ENCODE assay signal across 1 cellular context in the genomic region with DNA sequence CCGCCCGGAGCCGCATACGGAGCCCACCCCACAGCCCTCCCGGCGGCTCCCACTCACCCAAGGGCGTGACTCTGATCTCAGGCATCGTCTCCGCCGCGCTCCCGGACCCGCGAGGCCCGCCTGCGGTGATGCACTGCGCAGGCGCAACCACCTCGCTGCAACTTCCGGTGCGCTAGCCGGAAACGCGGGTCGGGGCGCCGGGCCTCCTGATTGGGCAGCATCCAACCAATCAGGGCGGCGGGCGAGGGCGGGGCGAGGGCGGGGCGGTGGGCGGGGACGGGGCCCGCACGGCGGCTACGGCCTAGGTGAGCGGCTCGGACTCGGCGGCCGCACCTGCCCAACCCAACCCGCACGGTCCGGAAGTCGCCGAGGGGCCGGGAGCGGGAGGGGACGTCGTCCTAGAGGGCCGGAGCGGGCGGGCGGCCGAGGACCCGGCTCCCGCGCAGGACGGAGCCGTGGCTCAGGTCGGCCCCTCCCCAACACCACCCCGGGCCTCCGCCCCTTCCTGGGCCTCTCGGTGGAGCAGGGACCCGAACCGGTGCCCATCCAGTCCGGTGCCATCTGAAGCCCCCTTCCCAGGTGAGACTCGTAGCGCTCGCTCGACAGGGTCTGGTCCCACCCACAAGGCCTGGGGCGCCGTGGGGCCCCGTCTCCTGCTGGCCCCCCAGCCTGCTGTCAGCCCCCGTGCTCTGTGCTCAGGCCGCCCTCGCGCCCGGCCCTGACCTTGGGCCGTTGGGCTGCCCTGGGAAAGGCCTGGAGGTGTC.
TF ChIP-seq lines count a peak whose summit lies in the region.

Gene CPTP (plus strand): TSS at position 279 of the 764 bp plus-strand sequence. CDS start 2,109 bp downstream, outside the sequence.
Gene INTS11 (minus strand): TSS at position 137 of the 764 bp plus-strand sequence. CDS start 52 bp downstream, at position 85.

TF ChIP-seq in HepG2, 621 proteins besides CTCF, POLR2A, EP300 and RAD21 (continued from another document and continues in another):
- no peak for TF ChIP-seq ZNF557 (CRISPR knock-in tag; IDR thresholded peaks at IDR 0.05)
- peak; percentile 69; the same call in 1 of the 2 replicates for TF ChIP-seq YEATS4 (CRISPR knock-in tag; IDR thresholded peaks at IDR 0.05; ENCODE audit: borderline replicate concordance)
- no peak for TF ChIP-seq ZBTB4 (CRISPR knock-in tag; IDR thresholded peaks at IDR 0.05; ENCODE audit: borderline replicate concordance)
- TF ChIP-seq, protein P1, sequence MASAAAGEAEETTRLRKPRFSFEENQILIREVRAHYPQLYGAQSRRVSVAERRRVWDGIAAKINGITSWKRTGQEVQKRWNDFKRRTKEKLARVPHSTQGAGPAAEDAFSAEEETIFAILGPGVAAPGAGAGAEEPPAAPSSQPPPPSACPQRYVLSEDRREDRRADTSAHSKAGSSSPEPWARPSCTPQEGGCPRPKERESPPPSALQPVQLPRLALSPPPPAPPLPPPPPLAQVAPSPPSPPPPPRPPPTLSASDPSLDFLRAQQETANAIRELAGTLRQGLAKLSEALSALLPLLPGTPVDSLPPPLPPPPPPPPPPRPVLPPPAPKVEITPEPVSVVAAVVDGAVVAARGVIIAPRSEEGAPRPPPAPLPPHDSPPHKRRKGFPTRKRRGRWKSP (CRISPR knock-in tag; IDR thresholded peaks at IDR 0.05), result peak; percentile 66; the same call in 1 of the 2 replicates
- TF ChIP-seq PAWR (CRISPR knock-in tag; IDR thresholded peaks at IDR 0.05; ENCODE audit: borderline replicate concordance), result no peak
- peak; percentile 45; the same call in 1 of the 2 replicates for TF ChIP-seq HOXA3 (CRISPR knock-in tag; IDR thresholded peaks at IDR 0.05)
- TF ChIP-seq, protein P2, sequence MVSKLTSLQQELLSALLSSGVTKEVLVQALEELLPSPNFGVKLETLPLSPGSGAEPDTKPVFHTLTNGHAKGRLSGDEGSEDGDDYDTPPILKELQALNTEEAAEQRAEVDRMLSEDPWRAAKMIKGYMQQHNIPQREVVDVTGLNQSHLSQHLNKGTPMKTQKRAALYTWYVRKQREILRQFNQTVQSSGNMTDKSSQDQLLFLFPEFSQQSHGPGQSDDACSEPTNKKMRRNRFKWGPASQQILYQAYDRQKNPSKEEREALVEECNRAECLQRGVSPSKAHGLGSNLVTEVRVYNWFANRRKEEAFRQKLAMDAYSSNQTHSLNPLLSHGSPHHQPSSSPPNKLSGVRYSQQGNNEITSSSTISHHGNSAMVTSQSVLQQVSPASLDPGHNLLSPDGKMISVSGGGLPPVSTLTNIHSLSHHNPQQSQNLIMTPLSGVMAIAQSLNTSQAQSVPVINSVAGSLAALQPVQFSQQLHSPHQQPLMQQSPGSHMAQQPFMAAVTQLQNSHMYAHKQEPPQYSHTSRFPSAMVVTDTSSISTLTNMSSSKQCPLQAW (CRISPR knock-in tag; IDR thresholded peaks at IDR 0.05), result peak; percentile 86; the same call in 1 of the 2 replicates
- TF ChIP-seq HNF4A (CRISPR knock-in tag; IDR thresholded peaks at IDR 0.05), result peak; percentile 45
- peak; percentile 12 for TF ChIP-seq XRCC5 (optimal IDR thresholded peaks at IDR 0.05; ENCODE audit: low read length)
- TF ChIP-seq NRL (CRISPR knock-in tag; IDR thresholded peaks at IDR 0.05; ENCODE audit: borderline replicate concordance), result peak; percentile 57; the same call in 1 of the 2 replicates
- TF ChIP-seq POGK (CRISPR knock-in tag; conservative IDR thresholded peaks at IDR 0.05), result no peak
- peak; percentile 68; the same call in 1 of the 2 replicates for TF ChIP-seq ZNF296 (CRISPR knock-in tag; conservative IDR thresholded peaks at IDR 0.05)
- TF ChIP-seq ZNF335 (CRISPR knock-in tag; IDR thresholded peaks at IDR 0.05), result 0 out of 2 replicates have a peak, but pooled peaks have one; percentile 61
- TF ChIP-seq ATF1 (CRISPR knock-in tag; IDR thresholded peaks at IDR 0.05), result no peak
- TF ChIP-seq, protein P3, sequence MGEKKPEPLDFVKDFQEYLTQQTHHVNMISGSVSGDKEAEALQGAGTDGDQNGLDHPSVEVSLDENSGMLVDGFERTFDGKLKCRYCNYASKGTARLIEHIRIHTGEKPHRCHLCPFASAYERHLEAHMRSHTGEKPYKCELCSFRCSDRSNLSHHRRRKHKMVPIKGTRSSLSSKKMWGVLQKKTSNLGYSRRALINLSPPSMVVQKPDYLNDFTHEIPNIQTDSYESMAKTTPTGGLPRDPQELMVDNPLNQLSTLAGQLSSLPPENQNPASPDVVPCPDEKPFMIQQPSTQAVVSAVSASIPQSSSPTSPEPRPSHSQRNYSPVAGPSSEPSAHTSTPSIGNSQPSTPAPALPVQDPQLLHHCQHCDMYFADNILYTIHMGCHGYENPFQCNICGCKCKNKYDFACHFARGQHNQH (CRISPR knock-in tag; IDR thresholded peaks at IDR 0.05), result peak; percentile 46; the same call in 1 of the 2 replicates
- TF ChIP-seq PHF8 (CRISPR knock-in tag; IDR thresholded peaks at IDR 0.05), result peak; percentile 79
- 0 out of 2 replicates have a peak, but pooled peaks have one; percentile 53 for TF ChIP-seq ZSCAN12 (CRISPR knock-in tag; IDR thresholded peaks at IDR 0.05)
- TF ChIP-seq CBX5 (CRISPR knock-in tag; IDR thresholded peaks at IDR 0.05; ENCODE audit: borderline replicate concordance), result no peak
- no peak for TF ChIP-seq CREM (IDR thresholded peaks at IDR 0.05)
- no peak for TF ChIP-seq CREM (CRISPR knock-in tag; IDR thresholded peaks at IDR 0.05)
- peak; percentile 48; the same call in 1 of the 2 replicates for TF ChIP-seq MXD4 (CRISPR knock-in tag; IDR thresholded peaks at IDR 0.05)
- peak; percentile 50; the same call in 1 of the 2 replicates for TF ChIP-seq PHF20 (CRISPR knock-in tag; IDR thresholded peaks at IDR 0.05)
- peak; percentile 86 for TF ChIP-seq ZNF333 (CRISPR knock-in tag; IDR thresholded peaks at IDR 0.05; ENCODE audit: borderline replicate concordance)
- no peak for TF ChIP-seq ZZZ3 (CRISPR knock-in tag; IDR thresholded peaks at IDR 0.05; ENCODE audit: borderline replicate concordance)
- 0 out of 2 replicates have a peak, but pooled peaks have one; percentile 35 for TF ChIP-seq ELK4 (CRISPR knock-in tag; IDR thresholded peaks at IDR 0.05; ENCODE audit: borderline replicate concordance)
- TF ChIP-seq, protein P4, sequence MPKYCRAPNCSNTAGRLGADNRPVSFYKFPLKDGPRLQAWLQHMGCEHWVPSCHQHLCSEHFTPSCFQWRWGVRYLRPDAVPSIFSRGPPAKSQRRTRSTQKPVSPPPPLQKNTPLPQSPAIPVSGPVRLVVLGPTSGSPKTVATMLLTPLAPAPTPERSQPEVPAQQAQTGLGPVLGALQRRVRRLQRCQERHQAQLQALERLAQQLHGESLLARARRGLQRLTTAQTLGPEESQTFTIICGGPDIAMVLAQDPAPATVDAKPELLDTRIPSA (CRISPR knock-in tag; IDR thresholded peaks at IDR 0.05; ENCODE audit: borderline replicate concordance), result peak; percentile 89; the same call in 1 of the 2 replicates
- TF ChIP-seq, protein P5, sequence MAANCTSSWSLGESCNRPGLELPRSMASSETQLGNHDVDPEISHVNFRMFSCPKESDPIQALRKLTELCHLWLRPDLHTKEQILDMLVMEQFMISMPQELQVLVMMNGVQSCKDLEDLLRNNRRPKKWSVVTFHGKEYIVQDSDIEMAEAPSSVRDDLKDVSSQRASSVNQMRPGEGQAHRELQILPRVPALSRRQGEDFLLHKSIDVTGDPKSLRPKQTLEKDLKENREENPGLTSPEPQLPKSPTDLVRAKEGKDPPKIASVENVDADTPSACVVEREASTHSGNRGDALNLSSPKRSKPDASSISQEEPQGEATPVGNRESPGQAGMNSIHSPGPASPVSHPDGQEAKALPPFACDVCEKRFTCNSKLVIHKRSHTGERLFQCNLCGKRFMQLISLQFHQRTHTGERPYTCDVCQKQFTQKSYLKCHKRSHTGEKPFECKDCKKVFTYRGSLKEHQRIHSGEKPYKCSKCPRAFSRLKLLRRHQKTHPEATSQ (CRISPR knock-in tag; IDR thresholded peaks at IDR 0.05; ENCODE audit: borderline replicate concordance), result no peak
- peak; percentile 33; the same call in 1 of the 2 replicates for TF ChIP-seq MYC (CRISPR knock-in tag; IDR thresholded peaks at IDR 0.05; ENCODE audit: borderline replicate concordance)
- peak; percentile 43; the same call in 1 of the 2 replicates for TF ChIP-seq DMAP1 (CRISPR knock-in tag; IDR thresholded peaks at IDR 0.05)
- 0 out of 2 replicates have a peak, but pooled peaks have one; percentile 26 for TF ChIP-seq ZNF331 (CRISPR knock-in tag; IDR thresholded peaks at IDR 0.05)
- TF ChIP-seq, protein P6, sequence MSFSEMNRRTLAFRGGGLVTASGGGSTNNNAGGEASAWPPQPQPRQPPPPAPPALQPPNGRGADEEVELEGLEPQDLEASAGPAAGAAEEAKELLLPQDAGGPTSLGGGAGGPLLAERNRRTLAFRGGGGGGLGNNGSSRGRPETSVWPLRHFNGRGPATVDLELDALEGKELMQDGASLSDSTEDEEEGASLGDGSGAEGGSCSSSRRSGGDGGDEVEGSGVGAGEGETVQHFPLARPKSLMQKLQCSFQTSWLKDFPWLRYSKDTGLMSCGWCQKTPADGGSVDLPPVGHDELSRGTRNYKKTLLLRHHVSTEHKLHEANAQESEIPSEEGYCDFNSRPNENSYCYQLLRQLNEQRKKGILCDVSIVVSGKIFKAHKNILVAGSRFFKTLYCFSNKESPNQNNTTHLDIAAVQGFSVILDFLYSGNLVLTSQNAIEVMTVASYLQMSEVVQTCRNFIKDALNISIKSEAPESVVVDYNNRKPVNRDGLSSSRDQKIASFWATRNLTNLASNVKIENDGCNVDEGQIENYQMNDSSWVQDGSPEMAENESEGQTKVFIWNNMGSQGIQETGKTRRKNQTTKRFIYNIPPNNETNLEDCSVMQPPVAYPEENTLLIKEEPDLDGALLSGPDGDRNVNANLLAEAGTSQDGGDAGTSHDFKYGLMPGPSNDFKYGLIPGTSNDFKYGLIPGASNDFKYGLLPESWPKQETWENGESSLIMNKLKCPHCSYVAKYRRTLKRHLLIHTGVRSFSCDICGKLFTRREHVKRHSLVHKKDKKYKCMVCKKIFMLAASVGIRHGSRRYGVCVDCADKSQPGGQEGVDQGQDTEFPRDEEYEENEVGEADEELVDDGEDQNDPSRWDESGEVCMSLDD (CRISPR knock-in tag; IDR thresholded peaks at IDR 0.05; ENCODE audit: borderline replicate concordance), result no peak
- no peak for TF ChIP-seq ZNF30 (CRISPR knock-in tag; IDR thresholded peaks at IDR 0.05)
